11 cellular contexts compared by ENCODE assay signal in genomic region chr1:201597551-201598230, GRCh38. TPM values are rescaled to one million over a fixed set of nuclear protein-coding genes. Genes with fewer than 3 reads are reported as not detected.
A peak's percentile ranks its signal among the peaks of the same experiment; 100 is the strongest.
DNase-seq lines count a peak whose midpoint lies in the region; ATAC-seq and TF ChIP-seq lines count a peak whose summit lies in the region.
"Had no signal": no experiment of that assay in that cellular context is flagged by ENCODE, and none has a peak within 500 bp of the region (broad histone marks: within the 10 kb centered on the region; RNA-seq: fewer than 3 reads in every experiment).

No MANE protein-coding gene starts in this region.

- no peak overlapping the region for H3K4me3 ChIP-seq in heart right ventricle
- no peak overlapping the region for H3K4me3 ChIP-seq in upper lobe of left lung
- H3K4me3 ChIP-seq: tibial artery had no signal

- H3K9me3 Mint-ChIP-seq in activated naive CD4-positive, alpha-beta T cell treated with anti-CD3 and anti-CD28 coated beads, Interleukin-2, amount 10 ng/mL, durations not matched to agents 7 days and 5 days = no peaks in the 10 kb centered on the region
- H3K9me3 Mint-ChIP-seq: activated B cell treated with CpG ODN at 0.5 μM for 24 hours; activated naive CD8-positive, alpha-beta T cell treated with anti-CD3 and anti-CD28 coated beads, Interleukin-2, amount 50 U/mL, for 24 hours had no signal

- 58 to 65% methylated on average over 15 of the region's 15 CpGs for WGBS in heart right ventricle, 2 donors
- 29 to 31% methylated on average over 3 to 15 of the region's 15 CpGs for WGBS in upper lobe of left lung, 2 donors

- peaks cover 2% of the 10 kb centered on the region for H3K4me1 Mint-ChIP-seq in activated naive CD4-positive, alpha-beta T cell treated with anti-CD3 and anti-CD28 coated beads, Interleukin-2, amount 10 ng/mL, durations not matched to agents 7 days and 5 days
- H3K4me1 Mint-ChIP-seq: activated B cell treated with CpG ODN at 0.5 μM for 24 hours; activated naive CD8-positive, alpha-beta T cell treated with anti-CD3 and anti-CD28 coated beads, Interleukin-2, amount 50 U/mL, for 24 hours had no signal

- intact Hi-C loops in heart right ventricle (cut with DNase I) = no loop called here

- no peaks in the 10 kb centered on the region for H3K9me3 ChIP-seq in heart right ventricle
- no peaks in the 10 kb centered on the region for H3K9me3 ChIP-seq in upper lobe of left lung
- H3K9me3 ChIP-seq: tibial artery had no signal

- peaks cover 12% of the 10 kb centered on the region for H3K27me3 Mint-ChIP-seq in activated naive CD4-positive, alpha-beta T cell treated with anti-CD3 and anti-CD28 coated beads, Interleukin-2, amount 10 ng/mL, durations not matched to agents 7 days and 5 days
- H3K27me3 Mint-ChIP-seq: activated naive CD8-positive, alpha-beta T cell treated with anti-CD3 and anti-CD28 coated beads, Interleukin-2, amount 50 U/mL, for 24 hours had no signal

- no peak overlapping the region for H3K27ac Mint-ChIP-seq in activated naive CD4-positive, alpha-beta T cell treated with anti-CD3 and anti-CD28 coated beads, Interleukin-2, amount 10 ng/mL, durations not matched to agents 7 days and 5 days
- H3K27ac Mint-ChIP-seq: activated B cell treated with CpG ODN at 0.5 μM for 24 hours; activated naive CD8-positive, alpha-beta T cell treated with anti-CD3 and anti-CD28 coated beads, Interleukin-2, amount 50 U/mL, for 24 hours had no signal

- ATAC-seq in heart right ventricle = peak; percentile 39 to 80 (median 66)
- peak; percentile 50 to 96 for ATAC-seq in upper lobe of left lung (ENCODE audit: low FRiP score in 2 of 2)
- no peak for ATAC-seq in HG03354 (IDR thresholded peaks at IDR 0.05; ENCODE audit: poor library complexity, severe bottlenecking, unreplicated experiment)
- ATAC-seq: activated naive CD8-positive, alpha-beta T cell treated with anti-CD3 and anti-CD28 coated beads, Interleukin-2, amount 50 U/mL, for 24 hours had no signal

- H3K36me3 ChIP-seq in heart right ventricle = peaks cover 0 to 4% (median 0%) of the 10 kb centered on the region in 9 donors
- H3K36me3 ChIP-seq in upper lobe of left lung = no peaks in the 10 kb centered on the region
- H3K36me3 ChIP-seq: tibial artery had no signal

- TF ChIP-seq EP300 in upper lobe of left lung (IDR thresholded peaks at IDR 0.05) = peak; percentile 41 to 98 (median 82)

- H3K4me1 ChIP-seq in heart right ventricle (peaks cover 12 to 63% (median 55%) of the 10 kb centered on the region in 9 donors), upper lobe of left lung (peaks cover 23 to 45% (median 35%) of the 10 kb centered on the region in 4 donors)

- no peaks in the 10 kb centered on the region for H3K36me3 Mint-ChIP-seq in activated naive CD4-positive, alpha-beta T cell treated with anti-CD3 and anti-CD28 coated beads, Interleukin-2, amount 10 ng/mL, durations not matched to agents 7 days and 5 days

- no peak overlapping the region for H3K4me3 Mint-ChIP-seq in activated naive CD4-positive, alpha-beta T cell treated with anti-CD3 and anti-CD28 coated beads, Interleukin-2, amount 10 ng/mL, durations not matched to agents 7 days and 5 days
- H3K4me3 Mint-ChIP-seq: activated B cell treated with CpG ODN at 0.5 μM for 24 hours; activated naive CD8-positive, alpha-beta T cell treated with anti-CD3 and anti-CD28 coated beads, Interleukin-2, amount 50 U/mL, for 24 hours had no signal

- CTCF ChIA-PET in activated naive CD4-positive, alpha-beta T cell treated with anti-CD3 and anti-CD28 coated beads, Interleukin-2, amount 10 ng/mL, durations not matched to agents 7 days and 5 days (lab: Charles Lee) = no interaction called here

- H3K27me3 ChIP-seq in heart right ventricle (no peaks in the 10 kb centered on the region), upper lobe of left lung (no peaks in the 10 kb centered on the region)
- H3K27me3 ChIP-seq: tibial artery had no signal

- peak overlapping the region in 9 of 10 donors; percentile 36 to 76 (median 65) for H3K27ac ChIP-seq in heart right ventricle
- H3K27ac ChIP-seq in upper lobe of left lung = peak overlapping the region; percentile 44 to 76 (median 74)
- H3K27ac ChIP-seq: tibial artery had no signal

- peak; percentile 51 for DNase-seq in activated effector memory CD4-positive, alpha-beta T cell treated with anti-CD3 and anti-CD28 coated beads, Interleukin-2, amount 50 U/mL, for 16 hours
- DNase-seq in activated effector memory CD4-positive, alpha-beta T cell treated with Interleukin-2 at 50 U/mL for 16 hours = no peak
- DNase-seq in NCI-H774 (lab: John Stamatoyannopoulos, UW) (peak; percentile 95), heart right ventricle (peak; percentile 47 to 56), upper lobe of left lung (peak; percentile 62 to 95), occipital lobe (lab: John Stamatoyannopoulos, UW) (no peak)
- no peak for DNase-seq in activated naive CD4-positive, alpha-beta T cell treated with anti-CD3 and anti-CD28 coated beads, Interleukin-2, amount 10 ng/mL, durations not matched to agents 7 days and 5 days
- DNase-seq: activated B cell treated with CpG ODN at 0.5 μM for 24 hours; activated naive CD8-positive, alpha-beta T cell treated with anti-CD3 and anti-CD28 coated beads, Interleukin-2, amount 50 U/mL, for 24 hours had no signal

- TF ChIP-seq POLR2A in upper lobe of left lung (IDR thresholded peaks at IDR 0.05) = no peak

- TF ChIP-seq CTCF in heart right ventricle (IDR thresholded peaks at IDR 0.05) (no peak), upper lobe of left lung (IDR thresholded peaks at IDR 0.05) (peak in 2 of 6 experiments; percentile 45 to 59)

RNA-seq across cellular contexts. Expression of gene NAV1, which starts 58.8 kb away (rescaled TPM):
- total RNA-seq in heart right ventricle (100 to 1,000 TPM in 3 of 10 donors, 10 to 100 TPM in 7; 29.5 to 111 (median 89.0) TPM), upper lobe of left lung (10 to 100 TPM; 15.2 to 41.0 (median 24.1) TPM), occipital lobe (38.8 TPM)
- 10 to 100 TPM; 13.7 to 61.5 TPM for polyA plus RNA-seq in heart right ventricle

Comparison
In these comparisons a context has a peak if more than half of its experiments do, and no peak if none do; other contexts are left out.
1. DNase-seq: peak in activated effector memory CD4-positive, alpha-beta T cell treated with anti-CD3 and anti-CD28 coated beads, Interleukin-2, amount 50 U/mL, for 16 hours (single experiment), NCI-H774 (single experiment), heart right ventricle (2 of 2) and upper lobe of left lung (2 of 2); none in activated effector memory CD4-positive, alpha-beta T cell treated with Interleukin-2 at 50 U/mL for 16 hours (single experiment), activated naive CD4-positive, alpha-beta T cell treated with anti-CD3 and anti-CD28 coated beads, Interleukin-2, amount 10 ng/mL, durations not matched to agents 7 days and 5 days (single experiment) and occipital lobe (single experiment).